ENCODE assay signal across 9 cellular contexts in genomic region chr3:4981160-4981687, GRCh38. TPM values are rescaled to one million over a fixed set of nuclear protein-coding genes. Genes with fewer than 3 reads are reported as not detected.
DNase-seq lines count a peak whose midpoint lies in the region; ATAC-seq and TF ChIP-seq lines count a peak whose summit lies in the region.
"Had no signal": no experiment of that assay in that cellular context is flagged by ENCODE, and none has a peak within 500 bp of the region (broad histone marks: within the 10 kb centered on the region; RNA-seq: fewer than 3 reads in every experiment).

No MANE protein-coding gene starts in this region.

- CTCF ChIA-PET in WTC11 (lab: Charles Lee), result interaction anchor here (0.9 to 6.3 kb wide), 7 partner anchors 17 to 272 kb away, joined by 3 to 110 read pairs (median 6); no protein-coding TSS in a partner anchor

- peaks cover 18% of the 10 kb centered on the region for H3K4me1 ChIP-seq in foreskin keratinocyte

- H3K27me3 ChIP-seq in foreskin keratinocyte, result no peaks in the 10 kb centered on the region

- no peak overlapping the region for H3K27ac Mint-ChIP-seq in WTC11
- H3K27ac Mint-ChIP-seq in stimulated activated effector memory CD8-positive, alpha-beta T cell treated with anti-CD3 and anti-CD28 coated beads, Interleukin-12 subunit alpha, Interleukin-12 subunit beta, amount 100 ng/mL, for 72 hours, result peak overlapping the region; percentile 100

- no peaks in the 10 kb centered on the region for H3K9me3 Mint-ChIP-seq in WTC11
- no peaks in the 10 kb centered on the region for H3K9me3 Mint-ChIP-seq in stimulated activated effector memory CD8-positive, alpha-beta T cell treated with anti-CD3 and anti-CD28 coated beads, Interleukin-12 subunit alpha, Interleukin-12 subunit beta, amount 100 ng/mL, for 72 hours

- ATAC-seq in WTC11, result no peak
- no peak for ATAC-seq in foreskin keratinocyte
- no peak for ATAC-seq in stimulated activated effector memory CD8-positive, alpha-beta T cell treated with anti-CD3 and anti-CD28 coated beads, Interleukin-12 subunit alpha, Interleukin-12 subunit beta, amount 100 ng/mL, for 72 hours

- peaks cover 25% of the 10 kb centered on the region for H3K36me3 Mint-ChIP-seq in WTC11
- peaks cover 100% of the 10 kb centered on the region for H3K36me3 Mint-ChIP-seq in stimulated activated effector memory CD8-positive, alpha-beta T cell treated with anti-CD3 and anti-CD28 coated beads, Interleukin-12 subunit alpha, Interleukin-12 subunit beta, amount 100 ng/mL, for 72 hours

- H3K4me3 Mint-ChIP-seq in WTC11, result peak overlapping the region; percentile 55
- peak overlapping the region; percentile 91 for H3K4me3 Mint-ChIP-seq in stimulated activated effector memory CD8-positive, alpha-beta T cell treated with anti-CD3 and anti-CD28 coated beads, Interleukin-12 subunit alpha, Interleukin-12 subunit beta, amount 100 ng/mL, for 72 hours

- H3K27me3 Mint-ChIP-seq in WTC11 (ENCODE audit: low read depth), result peaks cover 24% of the 10 kb centered on the region

- POLR2A ChIA-PET in WTC11 (lab: Charles Lee), result interaction anchor here (1.2 kb wide), 1 partner anchor 45 kb away, joined by 5 read pairs; no protein-coding TSS in a partner anchor

- peak; percentile 1 for DNase-seq in DMS53 (lab: John Stamatoyannopoulos, UW)
- DNase-seq in DMS53 treated with DMSO at 0.1 percent for 48 hours (lab: John Stamatoyannopoulos, UW; ENCODE audit: unreplicated experiment), result no peak
- no peak for DNase-seq in WTC11 (ENCODE audit: low spot score)
- peak in 1 of 2 donors; percentile 24 for DNase-seq in foreskin keratinocyte
- DNase-seq in stimulated activated effector memory CD8-positive, alpha-beta T cell treated with anti-CD3 and anti-CD28 coated beads, Interleukin-12 subunit alpha, Interleukin-12 subunit beta, amount 100 ng/mL, for 72 hours (ENCODE audit: low spot score in 2 of 2), result no peak
- no peak for DNase-seq in dedifferentiated amniotic fluid mesenchymal stem cell (ENCODE audit: extremely low spot score)
- no peak for DNase-seq in activated gamma-delta T cell treated with Interleukin-2 at 50 U/mL for 16 hours
- DNase-seq in NCI-H524 (lab: John Stamatoyannopoulos, UW), result no peak

- H3K4me1 Mint-ChIP-seq in WTC11, result peaks cover 54% of the 10 kb centered on the region
- peaks cover 43% of the 10 kb centered on the region for H3K4me1 Mint-ChIP-seq in stimulated activated effector memory CD8-positive, alpha-beta T cell treated with anti-CD3 and anti-CD28 coated beads, Interleukin-12 subunit alpha, Interleukin-12 subunit beta, amount 100 ng/mL, for 72 hours

- peak overlapping the region; percentile 96 for H3K27ac ChIP-seq in foreskin keratinocyte
- H3K27ac ChIP-seq: 22Rv1 had no signal

- TF ChIP-seq CTCF in WTC11 (IDR thresholded peaks at IDR 0.05), result no peak
- TF ChIP-seq CTCF in foreskin keratinocyte (conservative IDR thresholded peaks at IDR 0.05), result no peak

TF ChIP-seq in WTC11, 78 proteins besides CTCF, POLR2A, EP300 and RAD21:
- TF ChIP-seq NR2C2 (CRISPR knock-in tag; IDR thresholded peaks at IDR 0.05) (no peak), FOXK1 (CRISPR knock-in tag; IDR thresholded peaks at IDR 0.05) (no peak)
- TF ChIP-seq, protein P1, sequence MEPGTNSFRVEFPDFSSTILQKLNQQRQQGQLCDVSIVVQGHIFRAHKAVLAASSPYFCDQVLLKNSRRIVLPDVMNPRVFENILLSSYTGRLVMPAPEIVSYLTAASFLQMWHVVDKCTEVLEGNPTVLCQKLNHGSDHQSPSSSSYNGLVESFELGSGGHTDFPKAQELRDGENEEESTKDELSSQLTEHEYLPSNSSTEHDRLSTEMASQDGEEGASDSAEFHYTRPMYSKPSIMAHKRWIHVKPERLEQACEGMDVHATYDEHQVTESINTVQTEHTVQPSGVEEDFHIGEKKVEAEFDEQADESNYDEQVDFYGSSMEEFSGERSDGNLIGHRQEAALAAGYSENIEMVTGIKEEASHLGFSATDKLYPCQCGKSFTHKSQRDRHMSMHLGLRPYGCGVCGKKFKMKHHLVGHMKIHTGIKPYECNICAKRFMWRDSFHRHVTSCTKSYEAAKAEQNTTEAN (CRISPR knock-in tag; IDR thresholded peaks at IDR 0.05), result no peak
- TF ChIP-seq, protein P2, sequence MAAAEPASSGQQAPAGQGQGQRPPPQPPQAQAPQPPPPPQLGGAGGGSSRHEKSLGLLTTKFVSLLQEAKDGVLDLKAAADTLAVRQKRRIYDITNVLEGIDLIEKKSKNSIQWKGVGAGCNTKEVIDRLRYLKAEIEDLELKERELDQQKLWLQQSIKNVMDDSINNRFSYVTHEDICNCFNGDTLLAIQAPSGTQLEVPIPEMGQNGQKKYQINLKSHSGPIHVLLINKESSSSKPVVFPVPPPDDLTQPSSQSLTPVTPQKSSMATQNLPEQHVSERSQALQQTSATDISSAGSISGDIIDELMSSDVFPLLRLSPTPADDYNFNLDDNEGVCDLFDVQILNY (CRISPR knock-in tag; IDR thresholded peaks at IDR 0.05), result no peak

RNA-seq across cellular contexts. Expression of gene BHLHE40, which starts 2.0 kb away (rescaled TPM):
- total RNA-seq in WTC11 (2021) (5.7 to 9.1 TPM (median 7.5 TPM) in 3 replicates), foreskin keratinocyte (78.2 and 96.0 TPM in 2 replicates)
- 44.6 and 47.5 TPM in 2 replicates for polyA plus RNA-seq in foreskin keratinocyte
